In genomic region chr1:78447096-78447495, GRCh38 we compare ENCODE assay signal across 24 cellular contexts. TPM values are rescaled to one million over a fixed set of nuclear protein-coding genes. Genes with fewer than 3 reads are reported as not detected.
A peak's percentile ranks its signal among the peaks of the same experiment; 100 is the strongest.
DNase-seq lines count a peak whose midpoint lies in the region; ATAC-seq, FAIRE-seq and TF ChIP-seq lines count a peak whose summit lies in the region.
"Had no signal": no experiment of that assay in that cellular context is flagged by ENCODE, and none has a peak within 500 bp of the region (broad histone marks: within the 10 kb centered on the region; RNA-seq: fewer than 3 reads in every experiment).

No MANE protein-coding gene starts in this region.

- no peaks in the 10 kb centered on the region for H4K20me1 ChIP-seq in SK-N-SH (ENCODE audit: insufficient read depth)

- FAIRE-seq in RCC 7860 (lab: Jason Lieb, UNC) (peak; percentile 87), small intestine (lab: Jason Lieb, UNC) (no peak)

- no peaks in the 10 kb centered on the region for H3F3A ChIP-seq in SK-N-SH (replicated peaks; ENCODE audit: insufficient read depth)

- no peak for TF ChIP-seq RAD21 in SK-N-SH (IDR thresholded peaks at IDR 0.05; ENCODE audit: low read length)

- H3K9me3 ChIP-seq in SK-N-SH (peaks cover 4% of the 10 kb centered on the region; the same call in 1 of the 2 replicates), small intestine (ENCODE audit: control insufficient read depth, low read depth) (no peaks in the 10 kb centered on the region)

- POLR2A ChIA-PET in SK-N-SH (lab: Yijun Ruan, JAX) = no interaction called here

- H3K4me2 ChIP-seq in SK-N-SH = no peak overlapping the region

- H3K36me3 ChIP-seq in SK-N-SH (replicated peaks in 1 of 2; ENCODE audit: control insufficient read depth in 1 of 2, insufficient read depth in 2 of 2, low read length in 1 of 2) = no peaks in the 10 kb centered on the region
- no peaks in the 10 kb centered on the region for H3K36me3 ChIP-seq in small intestine (ENCODE audit: control insufficient read depth in 2 of 2, insufficient read depth in 2 of 2, low read length in 2 of 2)

- CTCF ChIA-PET in SK-N-SH (lab: Yijun Ruan, JAX) = no interaction called here

- H3K27ac ChIP-seq in SK-N-SH (ENCODE audit: low read depth in 2 of 2, low read length in 1 of 2) (no peak overlapping the region), small intestine (ENCODE audit: low read depth in 1 of 2, low read length in 1 of 2) (no peak overlapping the region)
- H3K27ac ChIP-seq: 22Rv1, C4-2B had no signal

- no peaks in the 10 kb centered on the region for H3K9me2 ChIP-seq in SK-N-SH

- H3K9ac ChIP-seq in SK-N-SH = no peak overlapping the region

- H3K4me3 ChIP-seq in SK-N-SH (ENCODE audit: low read depth in 2 of 2, low read length in 1 of 2) (no peak overlapping the region), small intestine (ENCODE audit: low read depth in 1 of 2, low read length in 2 of 2) (no peak overlapping the region)

- no peak overlapping the region for H2AFZ ChIP-seq in SK-N-SH (ENCODE audit: low read depth)

- H3K27me3 ChIP-seq in SK-N-SH (ENCODE audit: insufficient read depth) (no peaks in the 10 kb centered on the region), small intestine (ENCODE audit: control insufficient read depth in 2 of 2, insufficient read depth in 2 of 2, low read length in 2 of 2) (no peaks in the 10 kb centered on the region)

- no peak for TF ChIP-seq CTCF in SK-N-SH (IDR thresholded peaks at IDR 0.05)

- no peak for TF ChIP-seq POLR2A in GM18505 (IDR thresholded peaks at IDR 0.05; ENCODE audit: borderline replicate concordance, extremely low read depth, insufficient read depth, insufficient read length)

- H3K4me1 ChIP-seq in SK-N-SH (ENCODE audit: control insufficient read depth in 1 of 2, insufficient read depth in 2 of 2, low read depth in 1 of 2, low read length in 1 of 2) (no peaks in the 10 kb centered on the region), small intestine (ENCODE audit: control insufficient read depth in 2 of 2, insufficient read depth in 1 of 2, low read depth in 1 of 2, low read length in 1 of 2) (no peaks in the 10 kb centered on the region)

- no peak for TF ChIP-seq EP300 in SK-N-SH (IDR thresholded peaks at IDR 0.05; ENCODE audit: borderline replicate concordance in 1 of 2, low read depth in 1 of 2, low read length in 1 of 2)

- DNase-seq in SK-N-SH (no peak), RCC 7860 (ENCODE audit: low spot score) (peak; percentile 33), fibroblast of peridontal ligament (ENCODE audit: extremely low read depth) (peak; percentile 70), small intestine (no peak)
- DNase-seq: ACHN; Calu3; CD8-positive, alpha-beta memory T cell; GF-D8; GOT3; MV-4-11; NCI-H1105 treated with DMSO at 0.1 percent for 48 hours; NCI-H1694 treated with DMSO at 0.1 percent for 48 hours; NCI-H446 treated with DMSO at 0.1 percent for 48 hours; NCI-H526 treated with DMSO at 0.1 percent for 48 hours; RPMI8226; SHP77 had no signal

- ATAC-seq in SK-N-SH treated with all-trans-retinoic acid at 6 μM for 48 hours = no peak
- ATAC-seq in GM18505 (IDR thresholded peaks at IDR 0.05; ENCODE audit: unreplicated experiment) = no peak
- no peak for ATAC-seq in GM18858 (IDR thresholded peaks at IDR 0.05; ENCODE audit: unreplicated experiment)
- no peak for ATAC-seq in GM21717 (IDR thresholded peaks at IDR 0.05; ENCODE audit: unreplicated experiment)
- ATAC-seq: HCT116 had no signal

- no peaks in the 10 kb centered on the region for H3K79me2 ChIP-seq in SK-N-SH (ENCODE audit: insufficient read depth)

TF ChIP-seq in SK-N-SH treated with all-trans-retinoic acid at 6 μM for 48 hours, 23 proteins besides CTCF, POLR2A, EP300 and RAD21:
- TF ChIP-seq TSHZ2 (CRISPR knock-in tag; IDR thresholded peaks at IDR 0.05) = no peak
- TF ChIP-seq ZNF565 (CRISPR knock-in tag; conservative IDR thresholded peaks at IDR 0.05; ENCODE audit: low read depth) = no peak
- no peak for TF ChIP-seq TOX (CRISPR knock-in tag; IDR thresholded peaks at IDR 0.05; ENCODE audit: borderline replicate concordance)
- no peak for TF ChIP-seq TCF4 (CRISPR knock-in tag; IDR thresholded peaks at IDR 0.05; ENCODE audit: borderline replicate concordance)
- TF ChIP-seq ISL1 (CRISPR knock-in tag; IDR thresholded peaks at IDR 0.05) = peak; percentile 72

TF ChIP-seq in SK-N-SH, 30 proteins besides CTCF, POLR2A, EP300 and RAD21:
- TF ChIP-seq TAF1 (IDR thresholded peaks at IDR 0.05; ENCODE audit: borderline replicate concordance, low read depth, low read length) = no peak
- TF ChIP-seq CHD2 (IDR thresholded peaks at IDR 0.05; ENCODE audit: low read length, partially characterized antibody) = no peak

RNA-seq across cellular contexts. Expression of gene PTGFR, which starts 43.7 kb away (rescaled TPM):
- polyA plus RNA-seq in SK-N-SH (2012; rRNA removed) (2.2 and 3.6 TPM in 2 replicates), small intestine (under 1 TPM in 1 of 3 donors, not detected in 2; 0.90 TPM)
- polyA plus RNA-seq in SK-N-SH (2012; cell fraction: cytosol; rRNA removed) = 4.0 and 4.6 TPM in 2 replicates
- polyA plus RNA-seq in SK-N-SH (2012; cell fraction: nucleus; rRNA removed) = 2.1 and 5.5 TPM in 2 replicates
- polyA plus RNA-seq: CD8-positive, alpha-beta memory T cell; IgD-negative memory B cell had no signal

Comparison
In these comparisons a context has a peak if more than half of its experiments do, and no peak if none do; other contexts are left out.
1. DNase-seq: peak in RCC 7860 (single experiment) and fibroblast of peridontal ligament (single experiment); none in SK-N-SH (single experiment) and small intestine (single experiment).